Comparison of ENCODE assay signal across 8 cellular contexts in genomic region chr9:131125288-131126058, GRCh38. TPM values are rescaled to one million over a fixed set of nuclear protein-coding genes. Genes with fewer than 3 reads are reported as not detected.
DNase-seq lines count a peak whose midpoint lies in the region; ATAC-seq and TF ChIP-seq lines count a peak whose summit lies in the region.

Gene NUP214 (plus strand): TSS chr9:131125586. CDS start chr9:131125705, 119 bp downstream.

- H3K9ac ChIP-seq in liver (ENCODE audit: low read depth in 1 of 2, low read length in 2 of 2), result peak within 1 kb of the TSS; percentile 58 to 87

- CTCF ChIA-PET in activated CD4-positive, alpha-beta memory T cell treated with anti-CD3 and anti-CD28 coated beads for 36 hours (lab: Charles Lee), result interaction anchor here (0.6 to 1.4 kb wide), 6 partner anchors 68 to 375 kb away, joined by 3 to 5 read pairs (median 4); no protein-coding TSS in a partner anchor

- intact Hi-C loops in CD14-positive monocyte (cut with micrococcal nuclease) (loop anchor here in 1 of 2 donors (5.0 kb wide), 2 partner anchors 413 to 433 kb away; partner anchors contain the start of gene EXOSC2), dorsolateral prefrontal cortex (cut with DNase I) (loop anchor here in 1 of 2 donors (5.0 to 10.0 kb wide), 3 partner anchors 68 to 663 kb away; partner anchors contain the start of gene UCK1)
- intact Hi-C loops in activated CD4-positive, alpha-beta memory T cell treated with anti-CD3 and anti-CD28 coated beads for 36 hours (cut with micrococcal nuclease), result loop anchor here (5.0 to 10.0 kb wide), 3 partner anchors 147 to 1549 kb away; partner anchors contain the start of genes GTF3C4 and PRRC2B

- peaks cover 2 to 29% (median 25%) of the 10 kb centered on the region in 4 donors for H3K36me3 ChIP-seq in liver (ENCODE audit: control insufficient read depth in 4 of 4, insufficient read depth in 3 of 4, low read depth in 1 of 4, low read length in 3 of 4)

- H3K27me3 Mint-ChIP-seq in CD14-positive monocyte (ENCODE audit: low read depth in 3 of 3), result peaks cover 1 to 2% (median 2%) of the 10 kb centered on the region in 3 donors
- no peaks in the 10 kb centered on the region for H3K27me3 Mint-ChIP-seq in activated CD4-positive, alpha-beta memory T cell treated with anti-CD3 and anti-CD28 coated beads for 36 hours

- peaks cover 13% of the 10 kb centered on the region for H3K4me1 Mint-ChIP-seq in CD14-positive monocyte
- H3K4me1 Mint-ChIP-seq in activated CD4-positive, alpha-beta memory T cell treated with anti-CD3 and anti-CD28 coated beads for 36 hours (ENCODE audit: low read depth), result peaks cover 30% of the 10 kb centered on the region

- TF ChIP-seq RAD21 in liver (IDR thresholded peaks at IDR 0.05), result peak in 1 of 2 donors; percentile 18

- H3K9me3 ChIP-seq in liver (ENCODE audit: control insufficient read depth in 4 of 4, low read length in 3 of 4), result no peaks in the 10 kb centered on the region

- no peaks in the 10 kb centered on the region for H3K27me3 ChIP-seq in dorsolateral prefrontal cortex
- H3K27me3 ChIP-seq in liver (ENCODE audit: control insufficient read depth in 4 of 4, insufficient read depth in 4 of 4, low read length in 3 of 4), result no peaks in the 10 kb centered on the region

- H3K9me3 Mint-ChIP-seq in CD14-positive monocyte, result peaks cover 0 to 1% (median 0%) of the 10 kb centered on the region in 7 donors
- H3K9me3 Mint-ChIP-seq in activated CD4-positive, alpha-beta memory T cell treated with anti-CD3 and anti-CD28 coated beads for 36 hours, result no peaks in the 10 kb centered on the region

- peaks cover 29 to 32% of the 10 kb centered on the region in 2 donors for H3K36me3 Mint-ChIP-seq in CD14-positive monocyte
- H3K36me3 Mint-ChIP-seq in activated CD4-positive, alpha-beta memory T cell treated with anti-CD3 and anti-CD28 coated beads for 36 hours, result peaks cover 31% of the 10 kb centered on the region

- WGBS in liver, result under 1% methylated on average over 61 of the region's 61 CpGs

- POLR2A ChIA-PET in activated CD4-positive, alpha-beta memory T cell treated with anti-CD3 and anti-CD28 coated beads for 36 hours (lab: Charles Lee), result interaction anchor here (0.6 to 1.5 kb wide), 17 partner anchors 8 to 314 kb away, joined by 3 to 9 read pairs (median 3); no protein-coding TSS in a partner anchor

- H3K27ac ChIP-seq in dorsolateral prefrontal cortex (peak within 1 kb of the TSS in 58 of 59 donors; percentile 17 to 94 (median 81)), liver (ENCODE audit: low read depth in 1 of 2, low read length in 2 of 2) (peak within 1 kb of the TSS; percentile 61 to 77)

- H3K27ac Mint-ChIP-seq in CD14-positive monocyte, result peak within 1 kb of the TSS; percentile 95 to 98 (median 96)
- H3K27ac Mint-ChIP-seq in activated CD4-positive, alpha-beta memory T cell treated with anti-CD3 and anti-CD28 coated beads for 36 hours, result peak within 1 kb of the TSS; percentile 96

- peak within 1 kb of the TSS; percentile 96 to 97 for H3K4me3 Mint-ChIP-seq in CD14-positive monocyte
- peak within 1 kb of the TSS; percentile 100 for H3K4me3 Mint-ChIP-seq in activated CD4-positive, alpha-beta memory T cell treated with anti-CD3 and anti-CD28 coated beads for 36 hours

- peaks cover 2 to 23% (median 19%) of the 10 kb centered on the region in 4 donors for H3K4me1 ChIP-seq in liver (ENCODE audit: control insufficient read depth in 4 of 4, insufficient read depth in 4 of 4, low read length in 3 of 4)

- ATAC-seq in GM19397 (IDR thresholded peaks at IDR 0.05; ENCODE audit: unreplicated experiment) (peak; percentile 95), HG03571 (IDR thresholded peaks at IDR 0.05; ENCODE audit: unreplicated experiment) (peak; percentile 95)

- TF ChIP-seq CTCF in CD14-positive monocyte (IDR thresholded peaks at IDR 0.05), result no peak
- TF ChIP-seq CTCF in dorsolateral prefrontal cortex (IDR thresholded peaks at IDR 0.05 in 54 of 56, conservative IDR thresholded peaks at IDR 0.05 in 2 of 56; ENCODE audit: low read depth in 1 of 56, partially characterized antibody in 56 of 56), result peak in 33 of 56 donors; percentile 5 to 60 (median 35)
- TF ChIP-seq CTCF in liver (IDR thresholded peaks at IDR 0.05; ENCODE audit: low read depth, low read length, missing input control), result no peak

- H3K4me3 ChIP-seq in dorsolateral prefrontal cortex (peak within 1 kb of the TSS; percentile 63 to 100 (median 96)), liver (ENCODE audit: low read depth in 1 of 3, low read length in 3 of 3) (peak within 1 kb of the TSS; percentile 83 to 100 (median 98))

- peak; percentile 99 for DNase-seq in CD14-positive monocyte (ENCODE audit: low spot score)
- DNase-seq in NCI-H82 (lab: John Stamatoyannopoulos, UW), result peak; percentile 99
- DNase-seq in activated CD4-positive, alpha-beta memory T cell treated with anti-CD3 and anti-CD28 coated beads for 36 hours, result peak; percentile 100
- peak; percentile 98 to 100 (median 99) for DNase-seq in dorsolateral prefrontal cortex
- DNase-seq in stimulated activated CD4-positive, alpha-beta T cell treated with anti-CD3 and anti-CD28 coated beads, Interleukin-4, amount 100 ng/mL, for 24 hours, result peak; percentile 100

TF ChIP-seq in liver, 16 proteins besides CTCF, POLR2A, EP300 and RAD21:
- peak in 1 of 2 donors; percentile 49 for TF ChIP-seq EGR1 (IDR thresholded peaks at IDR 0.05; ENCODE audit: low read depth in 2 of 2)
- TF ChIP-seq FOXA1 (IDR thresholded peaks at IDR 0.05), result no peak
- TF ChIP-seq, protein P1, sequence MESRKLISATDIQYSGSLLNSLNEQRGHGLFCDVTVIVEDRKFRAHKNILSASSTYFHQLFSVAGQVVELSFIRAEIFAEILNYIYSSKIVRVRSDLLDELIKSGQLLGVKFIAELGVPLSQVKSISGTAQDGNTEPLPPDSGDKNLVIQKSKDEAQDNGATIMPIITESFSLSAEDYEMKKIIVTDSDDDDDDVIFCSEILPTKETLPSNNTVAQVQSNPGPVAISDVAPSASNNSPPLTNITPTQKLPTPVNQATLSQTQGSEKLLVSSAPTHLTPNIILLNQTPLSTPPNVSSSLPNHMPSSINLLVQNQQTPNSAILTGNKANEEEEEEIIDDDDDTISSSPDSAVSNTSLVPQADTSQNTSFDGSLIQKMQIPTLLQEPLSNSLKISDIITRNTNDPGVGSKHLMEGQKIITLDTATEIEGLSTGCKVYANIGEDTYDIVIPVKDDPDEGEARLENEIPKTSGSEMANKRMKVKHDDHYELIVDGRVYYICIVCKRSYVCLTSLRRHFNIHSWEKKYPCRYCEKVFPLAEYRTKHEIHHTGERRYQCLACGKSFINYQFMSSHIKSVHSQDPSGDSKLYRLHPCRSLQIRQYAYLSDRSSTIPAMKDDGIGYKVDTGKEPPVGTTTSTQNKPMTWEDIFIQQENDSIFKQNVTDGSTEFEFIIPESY (IDR thresholded peaks at IDR 0.05), result peak; percentile 94
- TF ChIP-seq RXRA (IDR thresholded peaks at IDR 0.05), result peak; percentile 41 to 56
- TF ChIP-seq YY1 (IDR thresholded peaks at IDR 0.05), result peak; percentile 68
- TF ChIP-seq, protein P2, sequence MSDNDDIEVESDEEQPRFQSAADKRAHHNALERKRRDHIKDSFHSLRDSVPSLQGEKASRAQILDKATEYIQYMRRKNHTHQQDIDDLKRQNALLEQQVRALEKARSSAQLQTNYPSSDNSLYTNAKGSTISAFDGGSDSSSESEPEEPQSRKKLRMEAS (IDR thresholded peaks at IDR 0.05), result peak; percentile 46
- TF ChIP-seq GABPA (IDR thresholded peaks at IDR 0.05 in 1 of 2, conservative IDR thresholded peaks at IDR 0.05 in 1 of 2), result peak; percentile 94 to 100
- no peak for TF ChIP-seq ATF3 (IDR thresholded peaks at IDR 0.05)
- no peak for TF ChIP-seq TAF1 (conservative IDR thresholded peaks at IDR 0.05)
- peak; percentile 76 for TF ChIP-seq SP1 (IDR thresholded peaks at IDR 0.05)
- TF ChIP-seq NR2F2 (IDR thresholded peaks at IDR 0.05), result peak; percentile 85
- TF ChIP-seq HNF4A (conservative IDR thresholded peaks at IDR 0.05), result peak in 1 of 2 donors; percentile 21
- no peak for TF ChIP-seq HNF4G (IDR thresholded peaks at IDR 0.05)
- TF ChIP-seq, protein P3, sequence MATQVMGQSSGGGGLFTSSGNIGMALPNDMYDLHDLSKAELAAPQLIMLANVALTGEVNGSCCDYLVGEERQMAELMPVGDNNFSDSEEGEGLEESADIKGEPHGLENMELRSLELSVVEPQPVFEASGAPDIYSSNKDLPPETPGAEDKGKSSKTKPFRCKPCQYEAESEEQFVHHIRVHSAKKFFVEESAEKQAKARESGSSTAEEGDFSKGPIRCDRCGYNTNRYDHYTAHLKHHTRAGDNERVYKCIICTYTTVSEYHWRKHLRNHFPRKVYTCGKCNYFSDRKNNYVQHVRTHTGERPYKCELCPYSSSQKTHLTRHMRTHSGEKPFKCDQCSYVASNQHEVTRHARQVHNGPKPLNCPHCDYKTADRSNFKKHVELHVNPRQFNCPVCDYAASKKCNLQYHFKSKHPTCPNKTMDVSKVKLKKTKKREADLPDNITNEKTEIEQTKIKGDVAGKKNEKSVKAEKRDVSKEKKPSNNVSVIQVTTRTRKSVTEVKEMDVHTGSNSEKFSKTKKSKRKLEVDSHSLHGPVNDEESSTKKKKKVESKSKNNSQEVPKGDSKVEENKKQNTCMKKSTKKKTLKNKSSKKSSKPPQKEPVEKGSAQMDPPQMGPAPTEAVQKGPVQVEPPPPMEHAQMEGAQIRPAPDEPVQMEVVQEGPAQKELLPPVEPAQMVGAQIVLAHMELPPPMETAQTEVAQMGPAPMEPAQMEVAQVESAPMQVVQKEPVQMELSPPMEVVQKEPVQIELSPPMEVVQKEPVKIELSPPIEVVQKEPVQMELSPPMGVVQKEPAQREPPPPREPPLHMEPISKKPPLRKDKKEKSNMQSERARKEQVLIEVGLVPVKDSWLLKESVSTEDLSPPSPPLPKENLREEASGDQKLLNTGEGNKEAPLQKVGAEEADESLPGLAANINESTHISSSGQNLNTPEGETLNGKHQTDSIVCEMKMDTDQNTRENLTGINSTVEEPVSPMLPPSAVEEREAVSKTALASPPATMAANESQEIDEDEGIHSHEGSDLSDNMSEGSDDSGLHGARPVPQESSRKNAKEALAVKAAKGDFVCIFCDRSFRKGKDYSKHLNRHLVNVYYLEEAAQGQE (IDR thresholded peaks at IDR 0.05), result peak; percentile 48

RNA-seq across cellular contexts. Expression of gene NUP214, which starts in this region (rescaled TPM):
- polyA plus RNA-seq in CD14-positive monocyte (100 to 1,000 TPM; 214 to 329 TPM), liver (10 to 100 TPM in 1 of 2 donors, 1 to 10 TPM in 1; 8.8 to 18.4 TPM)
- 10 to 100 TPM; 45.5 to 49.9 TPM for total RNA-seq in activated CD4-positive, alpha-beta memory T cell treated with anti-CD3 and anti-CD28 coated beads for 36 hours
- total RNA-seq in dorsolateral prefrontal cortex (10 to 100 TPM; 37.9 to 85.0 (median 52.8) TPM), liver (10 to 100 TPM; 14.7 to 19.5 TPM)

Comparison
In these comparisons a context has a peak if more than half of its experiments do, and no peak if none do; other contexts are left out.
1. Peak in every context shown above with its lines: DNase-seq, ATAC-seq, H3K4me3 ChIP-seq and H3K27ac ChIP-seq.
2. RNA of gene NUP214 (polyA plus RNA-seq): 214 to 329 TPM in CD14-positive monocyte; 8.8 to 18.4 TPM in liver; every median in the first group is over 10 times any median in the second.
3. CTCF ChIP-seq: peak in dorsolateral prefrontal cortex (33 of 56); none in CD14-positive monocyte (single experiment) and liver (single experiment).